In the genomic region with DNA sequence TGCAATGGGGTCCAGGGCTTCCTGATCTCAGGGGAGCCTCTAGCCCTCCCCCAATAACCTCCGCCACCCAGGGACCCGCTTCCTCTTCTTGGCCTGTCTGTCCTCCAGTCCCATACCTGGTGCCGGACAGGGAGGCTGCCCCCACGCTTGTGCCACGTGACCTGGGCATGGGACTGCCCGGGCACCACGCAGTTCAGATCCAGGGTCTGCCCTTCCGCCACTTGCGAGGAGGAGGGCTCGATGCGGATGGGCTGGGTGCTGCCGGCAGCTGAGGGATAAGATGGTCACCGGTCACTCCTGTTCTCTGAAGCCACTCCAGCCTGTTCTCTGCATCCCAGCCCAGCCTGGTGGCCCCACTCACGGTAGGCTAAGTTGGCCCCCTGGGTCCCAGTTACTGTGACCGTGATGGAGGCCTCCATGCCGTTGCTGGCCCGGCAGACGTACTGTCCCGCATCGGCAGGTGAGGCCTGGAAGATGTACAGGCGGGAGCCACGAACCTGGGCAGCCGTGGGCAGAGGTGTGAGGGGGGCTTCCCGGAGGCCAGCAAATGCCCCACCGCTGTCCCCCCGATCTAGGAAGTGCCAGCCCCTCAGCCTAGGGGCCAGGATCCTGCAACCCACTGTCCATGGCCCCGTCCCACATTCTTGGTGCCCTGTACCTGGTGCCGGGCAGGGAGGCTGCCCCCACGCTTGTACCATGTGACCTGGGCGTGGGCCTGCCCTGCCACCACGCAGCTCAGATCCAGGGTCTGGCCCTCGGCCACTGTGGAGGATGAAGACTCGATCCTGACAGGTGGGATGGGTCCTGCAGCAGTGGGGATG, we compare ENCODE assay signal across 26 cellular contexts. TPM values are rescaled to one million over a fixed set of nuclear protein-coding genes. Genes with fewer than 3 reads are reported as not detected.
"Had no signal": no experiment of that assay in that cellular context is flagged by ENCODE, and none has a peak within 500 bp of the region (broad histone marks: within the 10 kb centered on the region; RNA-seq: fewer than 3 reads in every experiment).

No MANE protein-coding gene starts in this region.

- DNase-seq: activated CD8-positive, alpha-beta memory T cell treated with anti-CD3 and anti-CD28 coated beads, Interleukin-2, amount 50 U/mL, for 4 hours; activated effector memory CD4-positive, alpha-beta T cell treated with anti-CD3 and anti-CD28 coated beads, Interleukin-2, amount 50 U/mL, for 16 hours; activated naive CD4-positive, alpha-beta T cell treated with anti-CD3 and anti-CD28 coated beads, Interleukin-2, amount 50 U/mL, for 16 hours; activated T-cell treated with anti-CD3 and anti-CD28 coated beads, Interleukin-2, amount 50 U/mL, for 4 hours; adrenal gland; effector CD4-positive, alpha-beta T cell; kidney; ovary; small intestine; stimulated activated CD4-positive, alpha-beta T cell treated with anti-CD3 and anti-CD28 coated beads, Interleukin-15, amount 100 ng/mL, for 24 hours; stimulated activated CD4-positive, alpha-beta T cell treated with anti-CD3 and anti-CD28 coated beads, Interleukin-2, amount 100 ng/mL, for 48 hours; T-cell; testis had no signal

- H3K9me3 ChIP-seq: adrenal gland, esophagus muscularis mucosa, gastroesophageal sphincter, heart left ventricle, left lung, ovary, right lobe of liver, testis had no signal

- H3K4me3 Mint-ChIP-seq: activated T-cell treated with anti-CD3 and anti-CD28 coated beads, Interleukin-2, amount 50 U/mL, for 4 hours; T-cell; type B pancreatic cell had no signal

- H3K36me3 Mint-ChIP-seq: naive B cell, T-cell, type B pancreatic cell had no signal

- ATAC-seq: activated T-cell treated with anti-CD3 and anti-CD28 coated beads, Interleukin-2, amount 50 U/mL, for 4 hours; gastroesophageal sphincter; heart left ventricle; left lung; right lobe of liver had no signal

- H3K27ac Mint-ChIP-seq: T-cell, type B pancreatic cell had no signal

- H3K9me3 Mint-ChIP-seq: activated T-cell treated with anti-CD3 and anti-CD28 coated beads, Interleukin-2, amount 50 U/mL, for 4 hours; naive B cell; T-cell; type B pancreatic cell had no signal

- H3K27me3 Mint-ChIP-seq: naive B cell, T-cell, type B pancreatic cell had no signal

- FAIRE-seq: astrocyte, bronchial epithelial cell, kidney, small intestine had no signal

RNA-seq across cellular contexts. Expression of a gene that starts 39.6 kb away (rescaled TPM):
- total RNA-seq: bronchial epithelial cell, cerebellum, esophagus muscularis mucosa, lung microvascular endothelial cell, mononuclear cell, pulmonary artery endothelial cell, right lobe of liver had no signal
